ENCODE assay signal across 19 cellular contexts in genomic region chr2:225415809-225416208, GRCh38. TPM values are rescaled to one million over a fixed set of nuclear protein-coding genes. Genes with fewer than 3 reads are reported as not detected.
DNase-seq lines count a peak whose midpoint lies in the region; ATAC-seq and TF ChIP-seq lines count a peak whose summit lies in the region.
"Had no signal": no experiment of that assay in that cellular context is flagged by ENCODE, and none has a peak within 500 bp of the region (broad histone marks: within the 10 kb centered on the region; RNA-seq: fewer than 3 reads in every experiment).

No MANE protein-coding gene starts in this region.

- H2AFZ ChIP-seq in SK-N-SH (ENCODE audit: low read depth) (no peak overlapping the region), mammary epithelial cell (ENCODE audit: low read depth, low read length) (no peak overlapping the region)

- no peaks in the 10 kb centered on the region for H4K20me1 ChIP-seq in SK-N-SH (ENCODE audit: insufficient read depth)
- no peaks in the 10 kb centered on the region for H4K20me1 ChIP-seq in mammary epithelial cell (ENCODE audit: insufficient read depth, low read length)
- H4K20me1 ChIP-seq: BLaER1 treated with 17β-estradiol and CSF1 and Interleukin-3, amounts not matched to agents 10 nM and 100 nM had no signal

- H3K9me2 ChIP-seq in SK-N-SH = no peaks in the 10 kb centered on the region

- TF ChIP-seq EP300 in SK-N-SH (IDR thresholded peaks at IDR 0.05; ENCODE audit: borderline replicate concordance in 1 of 2, low read depth in 1 of 2, low read length in 1 of 2) = peak in 1 of 2 experiments; percentile 99; a peak in 2 of 4 replicates

- H3K4me2 ChIP-seq in SK-N-SH (no peak overlapping the region), mammary epithelial cell (ENCODE audit: insufficient read depth, low read depth, low read length) (no peak overlapping the region)
- H3K4me2 ChIP-seq: BLaER1 treated with 17β-estradiol and CSF1 and Interleukin-3, amounts not matched to agents 10 nM and 100 nM had no signal

- 0 out of 2 replicates have a peak, but pooled peaks have one; percentile 28 for TF ChIP-seq RAD21 in SK-N-SH (IDR thresholded peaks at IDR 0.05; ENCODE audit: low read length)

- H3F3A ChIP-seq in SK-N-SH (replicated peaks; ENCODE audit: insufficient read depth) = no peaks in the 10 kb centered on the region

- no peak overlapping the region for H3K4me3 Mint-ChIP-seq in stimulated activated naive B cell treated with anti-CD40 and anti-IgM and Interleukin-4, amounts not matched to agents 10 μg/mL and 1 μg/mL and 100 μg/mL, for 72 hours
- H3K4me3 Mint-ChIP-seq: B cell; CD4-positive, alpha-beta T cell; CD8-positive, alpha-beta T cell had no signal

- peak; percentile 89 for DNase-seq in SK-N-DZ (ENCODE audit: low spot score)
- DNase-seq in SK-N-SH = peak; percentile 32
- DNase-seq in mammary epithelial cell = no peak
- DNase-seq in stimulated activated naive B cell treated with anti-CD40 and anti-IgM and Interleukin-4, amounts not matched to agents 10 μg/mL and 1 μg/mL and 100 μg/mL, for 72 hours = no peak
- DNase-seq: 8988T; AML-193; Caco-2; Calu3; CD4-positive, alpha-beta T cell; CD8-positive, alpha-beta T cell; DMS79 treated with DMSO at 0.1 percent for 48 hours; GF-D8 had no signal

- dilution Hi-C loops in mammary epithelial cell (cut with HindIII; ENCODE audit: low sequenced_read_pairs) = no loop called here

- H3K9me3 Mint-ChIP-seq in stimulated activated naive B cell treated with anti-CD40 and anti-IgM and Interleukin-4, amounts not matched to agents 10 μg/mL and 1 μg/mL and 100 μg/mL, for 72 hours = no peaks in the 10 kb centered on the region
- H3K9me3 Mint-ChIP-seq: CD4-positive, alpha-beta T cell; CD8-positive, alpha-beta T cell had no signal

- no peaks in the 10 kb centered on the region for H3K36me3 Mint-ChIP-seq in stimulated activated naive B cell treated with anti-CD40 and anti-IgM and Interleukin-4, amounts not matched to agents 10 μg/mL and 1 μg/mL and 100 μg/mL, for 72 hours
- H3K36me3 Mint-ChIP-seq: CD8-positive, alpha-beta T cell had no signal

- 4% methylated on average over 2 of the region's 2 CpGs for WGBS in SK-N-SH (ENCODE audit: low lambda C conversion rate)
- WGBS in mammary epithelial cell (ENCODE audit: low coverage, missing lambda C conversion rate) = 21% methylated on average over 2 of the region's 2 CpGs

- POLR2A ChIA-PET in SK-N-SH (lab: Yijun Ruan, JAX) = interaction anchor here (2.9 kb wide), 1 partner anchor 16 kb away, joined by 8 read pairs; the partner anchor contains the start of gene NYAP2

- intact Hi-C loops in mammary epithelial cell (cut with micrococcal nuclease) = no loop called here

- in situ Hi-C loops in mammary epithelial cell (cut with MboI; ENCODE audit: low sequenced_read_pairs in 2 of 2) = no loop called here

- BruUV-seq in mammary epithelial cell (replicated peaks; lab: Mats Ljungman, UMichigan) = no TSS peak

- TF ChIP-seq CTCF in SK-N-SH (IDR thresholded peaks at IDR 0.05) (no peak), mammary epithelial cell (conservative IDR thresholded peaks at IDR 0.05 in 1 of 2, IDR thresholded peaks at IDR 0.05 in 1 of 2; ENCODE audit: extremely low read depth in 1 of 2, insufficient read depth in 1 of 2, low read depth in 1 of 2, low read length in 2 of 2) (no peak)

- CTCF ChIA-PET in SK-N-SH (lab: Yijun Ruan, JAX) (interaction anchor here (0.8 to 1.6 kb wide), 7 partner anchors 12 to 292 kb away, joined by 3 to 7 read pairs (median 5); no protein-coding TSS in a partner anchor), mammary epithelial cell (lab: Charles Lee; ENCODE audit: low non-redundant PET) (no interaction called here)

- no peaks in the 10 kb centered on the region for H3K27me3 Mint-ChIP-seq in stimulated activated naive B cell treated with anti-CD40 and anti-IgM and Interleukin-4, amounts not matched to agents 10 μg/mL and 1 μg/mL and 100 μg/mL, for 72 hours

- H3K27me3 ChIP-seq in SK-N-SH (ENCODE audit: insufficient read depth) (no peaks in the 10 kb centered on the region), endocrine pancreas (ENCODE audit: control insufficient read depth, insufficient read depth, low read length) (no peaks in the 10 kb centered on the region), mammary epithelial cell (ENCODE audit: insufficient read depth, low read length) (no peaks in the 10 kb centered on the region)
- H3K27me3 ChIP-seq: BLaER1 treated with 17β-estradiol and CSF1 and Interleukin-3, amounts not matched to agents 10 nM and 100 nM had no signal

- H3K36me3 ChIP-seq in SK-N-SH (replicated peaks in 1 of 2; ENCODE audit: control insufficient read depth in 1 of 2, insufficient read depth in 2 of 2, low read length in 1 of 2) (no peaks in the 10 kb centered on the region), endocrine pancreas (ENCODE audit: control insufficient read depth, insufficient read depth, low read length) (no peaks in the 10 kb centered on the region), mammary epithelial cell (ENCODE audit: insufficient read depth, low read length) (no peaks in the 10 kb centered on the region)
- H3K36me3 ChIP-seq: BLaER1 treated with 17β-estradiol and CSF1 and Interleukin-3, amounts not matched to agents 10 nM and 100 nM had no signal

- no peaks in the 10 kb centered on the region for H3K4me1 Mint-ChIP-seq in stimulated activated naive B cell treated with anti-CD40 and anti-IgM and Interleukin-4, amounts not matched to agents 10 μg/mL and 1 μg/mL and 100 μg/mL, for 72 hours
- H3K4me1 Mint-ChIP-seq: B cell had no signal

- H3K79me2 ChIP-seq in SK-N-SH (ENCODE audit: insufficient read depth) (no peaks in the 10 kb centered on the region), mammary epithelial cell (ENCODE audit: insufficient read depth, low read length) (no peaks in the 10 kb centered on the region)

- H3K4me3 ChIP-seq in SK-N-SH (ENCODE audit: low read depth in 2 of 2, low read length in 1 of 2) (no peak overlapping the region), endocrine pancreas (ENCODE audit: control insufficient read depth, insufficient read depth, low read length) (peak overlapping the region; percentile 52), mammary epithelial cell (replicated peaks in 1 of 3; ENCODE audit: insufficient read depth in 1 of 3, low read depth in 2 of 3, low read length in 3 of 3) (no peak overlapping the region)
- H3K4me3 ChIP-seq: BLaER1 treated with 17β-estradiol and CSF1 and Interleukin-3, amounts not matched to agents 10 nM and 100 nM had no signal

- H3K27ac ChIP-seq in SK-N-SH (ENCODE audit: low read depth in 2 of 2, low read length in 1 of 2) (peak overlapping the region in 1 of 2 experiments; percentile 62; a peak in 1 of 4 replicates), mammary epithelial cell (ENCODE audit: insufficient read depth, low read depth, low read length) (no peak overlapping the region)
- H3K27ac ChIP-seq: BLaER1 treated with 17β-estradiol and CSF1 and Interleukin-3, amounts not matched to agents 10 nM and 100 nM; C4-2B had no signal

- no peak overlapping the region for H3K27ac Mint-ChIP-seq in stimulated activated naive B cell treated with anti-CD40 and anti-IgM and Interleukin-4, amounts not matched to agents 10 μg/mL and 1 μg/mL and 100 μg/mL, for 72 hours
- H3K27ac Mint-ChIP-seq: B cell; CD4-positive, alpha-beta T cell; CD8-positive, alpha-beta T cell had no signal

- H3K9ac ChIP-seq in SK-N-SH (no peak overlapping the region), endocrine pancreas (ENCODE audit: control insufficient read depth, insufficient read depth, low read length) (no peak overlapping the region), mammary epithelial cell (ENCODE audit: insufficient read depth, low read length) (no peak overlapping the region)
- H3K9ac ChIP-seq: BLaER1 treated with 17β-estradiol and CSF1 and Interleukin-3, amounts not matched to agents 10 nM and 100 nM had no signal

- H3K9me3 ChIP-seq in SK-N-SH (no peaks in the 10 kb centered on the region), endocrine pancreas (ENCODE audit: control insufficient read depth, low read length) (no peaks in the 10 kb centered on the region), mammary epithelial cell (replicated peaks; ENCODE audit: insufficient read depth, low read length) (no peaks in the 10 kb centered on the region)
- H3K9me3 ChIP-seq: BLaER1 treated with 17β-estradiol and CSF1 and Interleukin-3, amounts not matched to agents 10 nM and 100 nM; Caco-2 had no signal

- no peak for ATAC-seq in HG03095 (IDR thresholded peaks at IDR 0.05; ENCODE audit: unreplicated experiment)
- no peak for ATAC-seq in stimulated activated naive B cell treated with anti-CD40 and anti-IgM and Interleukin-4, amounts not matched to agents 10 μg/mL and 1 μg/mL and 100 μg/mL, for 72 hours (replicated peaks)
- ATAC-seq: CD8-positive, alpha-beta T cell had no signal

- H3K4me1 ChIP-seq in SK-N-SH (ENCODE audit: control insufficient read depth in 1 of 2, insufficient read depth in 2 of 2, low read depth in 1 of 2, low read length in 1 of 2) (peaks cover 0 to 10% of the 10 kb centered on the region in 2 experiments; a peak in 2 of 4 replicates), endocrine pancreas (ENCODE audit: control insufficient read depth, insufficient read depth, low read length) (peaks cover 20% of the 10 kb centered on the region), mammary epithelial cell (ENCODE audit: insufficient read depth, low read length) (no peaks in the 10 kb centered on the region)
- H3K4me1 ChIP-seq: BLaER1 treated with 17β-estradiol and CSF1 and Interleukin-3, amounts not matched to agents 10 nM and 100 nM; Caco-2 had no signal

TF ChIP-seq in SK-N-SH, 30 proteins besides CTCF, POLR2A, EP300 and RAD21 (continues in another document):
- no peak for TF ChIP-seq FOSL2 (IDR thresholded peaks at IDR 0.05; ENCODE audit: borderline replicate concordance, low read depth)
- TF ChIP-seq SMC3 (IDR thresholded peaks at IDR 0.05; ENCODE audit: low read depth, low read length) = no peak
- peak; percentile 34; the same call in 1 of the 2 replicates for TF ChIP-seq MXI1 (IDR thresholded peaks at IDR 0.05; ENCODE audit: low read depth, low read length)
- no peak for TF ChIP-seq MEF2A (IDR thresholded peaks at IDR 0.05; ENCODE audit: borderline replicate concordance, low read depth)

RNA-seq across cellular contexts. Expression of gene NYAP2, which starts 16.3 kb away (rescaled TPM):
- 0.35 and 0.44 TPM in 2 replicates for polyA plus RNA-seq in SK-N-DZ (2014; cell fraction: cytosol; rRNA removed)
- polyA plus RNA-seq in SK-N-DZ (2014; cell fraction: nucleus; rRNA removed) = 0.30 and 0.41 TPM in 2 replicates
- not detected in 2 replicates for polyA plus RNA-seq in SK-N-SH (2012; rRNA removed)
- 0.01 TPM in 2 replicates for polyA plus RNA-seq in SK-N-SH (2012; cell fraction: cytosol; rRNA removed)
- 0.01 TPM in 1 of 2 replicates, not detected in the other for polyA plus RNA-seq in SK-N-SH (2012; cell fraction: nucleus; rRNA removed)
- not detected for total RNA-seq in mammary epithelial cell
- not detected for polyA plus RNA-seq in mammary epithelial cell
- not detected for polyA minus RNA-seq in mammary epithelial cell
- total RNA-seq: A673; CD4-positive, alpha-beta T cell; CD8-positive, alpha-beta T cell had no signal
- polyA plus RNA-seq: BJ had no signal

Comparison
In these comparisons a context has a peak if more than half of its experiments do, and no peak if none do; other contexts are left out.
1. DNase-seq: peak in SK-N-DZ (single experiment) and SK-N-SH (single experiment); none in mammary epithelial cell (single experiment) and stimulated activated naive B cell treated with anti-CD40 and anti-IgM and Interleukin-4, amounts not matched to agents 10 μg/mL and 1 μg/mL and 100 μg/mL, for 72 hours (single experiment).